In genomic region chr6:33160728-33161323, GRCh38 we compare ENCODE assay signal across 8 cellular contexts. TPM values are rescaled to one million over a fixed set of nuclear protein-coding genes. Genes with fewer than 3 reads are reported as not detected.
DNase-seq lines count a peak whose midpoint lies in the region; ATAC-seq and TF ChIP-seq lines count a peak whose summit lies in the region.

No MANE protein-coding gene starts in this region.

- peaks cover 5% of the 10 kb centered on the region for H3K23me2 ChIP-seq in H9 (ENCODE audit: insufficient read length, low read depth, low read length, poor library complexity, severe bottlenecking)

- no peaks in the 10 kb centered on the region for H3K9me3 ChIP-seq in H9 (ENCODE audit: control insufficient read depth, low read depth, low read length)

- H3K27me3 ChIP-seq in H9 (ENCODE audit: insufficient read depth, low read length) = peaks cover 2% of the 10 kb centered on the region; the same call in 1 of the 2 replicates

- H3K4me2 ChIP-seq in H9 (ENCODE audit: insufficient read depth, insufficient read length, low read length) = no peak overlapping the region

- H2BK5ac ChIP-seq in H9 (ENCODE audit: insufficient read length, low read length) = no peak overlapping the region

- no peak overlapping the region for H4K8ac ChIP-seq in H9 (replicated peaks; ENCODE audit: insufficient read length, low read depth, low read length)

- no CpG with 5 or more reads among the region's 12 CpGs for WGBS in H9 (ENCODE audit: extremely low coverage, insufficient read length, low lambda C conversion rate)

- no peak overlapping the region for H3K56ac ChIP-seq in H9 (ENCODE audit: insufficient read length, low read depth, low read length)

- H3K14ac ChIP-seq in H9 (ENCODE audit: insufficient read depth, low read length) = no peak overlapping the region

- H3K79me1 ChIP-seq in H9 (ENCODE audit: insufficient read depth, low read depth, low read length, poor library complexity, severe bottlenecking) = no peaks in the 10 kb centered on the region

- H3T11ph ChIP-seq in H9 (ENCODE audit: low read length) = no peak overlapping the region

- no peak overlapping the region for H2BK120ac ChIP-seq in H9 (ENCODE audit: low read depth, low read length, poor library complexity, severe bottlenecking)

- H3K4me3 Mint-ChIP-seq in H9 (peak overlapping the region; percentile 80 to 88), T-cell (peak overlapping the region; percentile 78 to 83 (median 83)), osteocyte (ENCODE audit: unreplicated experiment) (peak overlapping the region; percentile 82)

- no peak overlapping the region for H2BK15ac ChIP-seq in H9 (ENCODE audit: low read depth, low read length)

- CTCF ChIA-PET in AG04449 (lab: Yijun Ruan, JAX) = interaction anchor here (0.9 to 7.9 kb wide), 14 partner anchors 13 to 142 kb away, joined by 3 to 91 read pairs (median 5); partner anchors contain the start of genes COL11A2 and HSD17B8
- CTCF ChIA-PET in T-cell (lab: Charles Lee) = interaction anchor here (0.6 to 2.4 kb wide), 7 partner anchors 12 to 88 kb away, joined by 3 to 11 read pairs (median 3); partner anchors contain the start of gene RING1 (in 1 of the 2)

- TF ChIP-seq CTCF in AG04449 (IDR thresholded peaks at IDR 0.05; ENCODE audit: insufficient read depth, low read length, missing control alignments) (no peak), H9 (conservative IDR thresholded peaks at IDR 0.05) (no peak), fibroblast of mammary gland (conservative IDR thresholded peaks at IDR 0.05; ENCODE audit: control insufficient read depth, insufficient read depth, low read depth, low read length) (no peak), osteocyte (IDR thresholded peaks at IDR 0.05) (no peak)

- no peaks in the 10 kb centered on the region; the same call in 1 of the 2 replicates for H3K4me1 ChIP-seq in H9 (ENCODE audit: insufficient read depth, low read length)

- H3K27me3 Mint-ChIP-seq in H9 (ENCODE audit: low read depth) (peaks cover 33% of the 10 kb centered on the region), T-cell (peaks cover 8 to 20% of the 10 kb centered on the region in 2 donors), osteocyte (ENCODE audit: unreplicated experiment) (peaks cover 5% of the 10 kb centered on the region)

- H4K91ac ChIP-seq in H9 (ENCODE audit: insufficient read length, low read depth, low read length) = no peak overlapping the region

- no peak overlapping the region for H3K9ac ChIP-seq in H9 (ENCODE audit: extremely low read depth, insufficient read length, low read length)

- H2AK5ac ChIP-seq in H9 (ENCODE audit: insufficient read length, low read length) = no peak overlapping the region

- no peak overlapping the region for H4K5ac ChIP-seq in H9 (ENCODE audit: insufficient read length, low read depth, low read length)

- no peak overlapping the region for H3K4me3 ChIP-seq in AG04449 (ENCODE audit: low read depth, low read length)
- no peak overlapping the region for H3K4me3 ChIP-seq in fibroblast of mammary gland (ENCODE audit: control insufficient read depth, low read depth, low read length)

- H3K79me2 ChIP-seq in H9 (ENCODE audit: insufficient read depth, low read length) = no peaks in the 10 kb centered on the region

- no peaks in the 10 kb centered on the region for H4K20me1 ChIP-seq in H9 (ENCODE audit: control insufficient read depth, insufficient read depth, insufficient read length)

- H2BK20ac ChIP-seq in H9 (ENCODE audit: low read depth, low read length, poor library complexity, severe bottlenecking) = no peak overlapping the region

- no peaks in the 10 kb centered on the region for H3K36me3 Mint-ChIP-seq in H9 (ENCODE audit: insufficient read depth in 1 of 3, low read depth in 3 of 3)
- H3K36me3 Mint-ChIP-seq in T-cell = no peaks in the 10 kb centered on the region
- no peaks in the 10 kb centered on the region for H3K36me3 Mint-ChIP-seq in osteocyte (ENCODE audit: unreplicated experiment)

- H3K4me1 Mint-ChIP-seq in H9 (peaks cover 23 to 30% of the 10 kb centered on the region in 2 experiments), T-cell (peaks cover 12 to 15% (median 13%) of the 10 kb centered on the region in 3 donors), osteocyte (ENCODE audit: unreplicated experiment) (peaks cover 14% of the 10 kb centered on the region)

- ATAC-seq in T-cell (replicated peaks in 1 of 4) (no peak), GM19395 (IDR thresholded peaks at IDR 0.05; ENCODE audit: unreplicated experiment) (no peak), GM21576 (IDR thresholded peaks at IDR 0.05; ENCODE audit: unreplicated experiment) (no peak)

- H2BK12ac ChIP-seq in H9 (ENCODE audit: insufficient read length, low read depth, low read length) = no peak overlapping the region

- H3K9me3 Mint-ChIP-seq in H9 (no peaks in the 10 kb centered on the region), T-cell (no peaks in the 10 kb centered on the region), osteocyte (ENCODE audit: unreplicated experiment) (no peaks in the 10 kb centered on the region)

- H3K27ac ChIP-seq in H9 (ENCODE audit: insufficient read length, low read depth, low read length) = no peak overlapping the region

- no peak overlapping the region for H2AFZ ChIP-seq in H9 (ENCODE audit: low read length)

- H3K18ac ChIP-seq in H9 (ENCODE audit: insufficient read length, low read depth, low read length) = no peak overlapping the region

- peak overlapping the region in 1 of 3 experiments; percentile 13; a peak in 2 of 7 replicates for H3K27ac Mint-ChIP-seq in H9
- H3K27ac Mint-ChIP-seq in T-cell = no peak overlapping the region
- peak overlapping the region; percentile 69 for H3K27ac Mint-ChIP-seq in osteocyte (ENCODE audit: unreplicated experiment)

- H3K23ac ChIP-seq in H9 (ENCODE audit: insufficient read length, low read depth, low read length) = no peak overlapping the region

- POLR2A ChIA-PET in AG04449 (lab: Yijun Ruan, JAX) (no interaction called here), T-cell (lab: Charles Lee) (no interaction called here)

- H3K4ac ChIP-seq in H9 (ENCODE audit: low read depth, low read length) = no peak overlapping the region

- DNase-seq in AG04449 (ENCODE audit: low read depth, low spot score) (peak; percentile 19), H9 (peak; percentile 75), T-cell (no peak), fibroblast of mammary gland (ENCODE audit: low read depth) (peak; percentile 85), osteocyte (ENCODE audit: extremely low spot score, unreplicated experiment) (no peak), NCI-H2081 treated with DMSO at 0.1 percent for 48 hours (lab: John Stamatoyannopoulos, UW) (no peak)

RNA-seq across cellular contexts. Expression of gene COL11A2, which starts 31.4 kb away (rescaled TPM):
- total RNA-seq in H9 (2021) (2.0 and 2.3 TPM in 2 replicates), T-cell (1 to 10 TPM; 1.3 to 9.7 (median 2.7) TPM), osteocyte (2.7 and 3.3 TPM in 2 replicates)

RNA-seq across cellular contexts. Expression of gene RXRB, which starts 39.6 kb away (rescaled TPM):
- total RNA-seq in H9 (2021) (14.8 and 16.8 TPM in 2 replicates), T-cell (100 to 1,000 TPM in 2 of 5 donors, 10 to 100 TPM in 3; 65.5 to 104 (median 96.4) TPM), osteocyte (53.1 and 58.3 TPM in 2 replicates)

RNA-seq across cellular contexts. Expression of gene SLC39A7, which starts 39.8 kb away (rescaled TPM):
- total RNA-seq in H9 (2021) (105 and 107 TPM in 2 replicates), T-cell (10 to 100 TPM; 19.1 to 44.0 (median 41.3) TPM), osteocyte (201 and 209 TPM in 2 replicates)

RNA-seq across cellular contexts. Expression of gene HSD17B8, which starts 43.6 kb away (rescaled TPM):
- 5.5 and 7.1 TPM in 2 replicates for total RNA-seq in H9 (2021)
- 10 to 100 TPM; 13.9 to 27.7 (median 24.4) TPM for total RNA-seq in T-cell
- 2.4 and 3.5 TPM in 2 replicates for total RNA-seq in osteocyte

RNA-seq across cellular contexts. Expression of gene RING1, which starts 47.5 kb away (rescaled TPM):
- total RNA-seq in H9 (2021) = 29.8 and 31.0 TPM in 2 replicates
- total RNA-seq in T-cell = 10 to 100 TPM; 37.7 to 43.8 (median 42.6) TPM
- 56.6 and 58.8 TPM in 2 replicates for total RNA-seq in osteocyte

Comparison
In these comparisons a context has a peak if more than half of its experiments do, and no peak if none do; other contexts are left out.
1. DNase-seq: peak in AG04449 (single experiment), H9 (single experiment) and fibroblast of mammary gland (single experiment); none in T-cell (0 of 34), osteocyte (single experiment) and NCI-H2081 treated with DMSO at 0.1 percent for 48 hours (single experiment).
2. Peak in every context shown above with its lines, with median percentiles within 50 percentile points of each other: H3K4me3 Mint-ChIP-seq.